In the genomic region with DNA sequence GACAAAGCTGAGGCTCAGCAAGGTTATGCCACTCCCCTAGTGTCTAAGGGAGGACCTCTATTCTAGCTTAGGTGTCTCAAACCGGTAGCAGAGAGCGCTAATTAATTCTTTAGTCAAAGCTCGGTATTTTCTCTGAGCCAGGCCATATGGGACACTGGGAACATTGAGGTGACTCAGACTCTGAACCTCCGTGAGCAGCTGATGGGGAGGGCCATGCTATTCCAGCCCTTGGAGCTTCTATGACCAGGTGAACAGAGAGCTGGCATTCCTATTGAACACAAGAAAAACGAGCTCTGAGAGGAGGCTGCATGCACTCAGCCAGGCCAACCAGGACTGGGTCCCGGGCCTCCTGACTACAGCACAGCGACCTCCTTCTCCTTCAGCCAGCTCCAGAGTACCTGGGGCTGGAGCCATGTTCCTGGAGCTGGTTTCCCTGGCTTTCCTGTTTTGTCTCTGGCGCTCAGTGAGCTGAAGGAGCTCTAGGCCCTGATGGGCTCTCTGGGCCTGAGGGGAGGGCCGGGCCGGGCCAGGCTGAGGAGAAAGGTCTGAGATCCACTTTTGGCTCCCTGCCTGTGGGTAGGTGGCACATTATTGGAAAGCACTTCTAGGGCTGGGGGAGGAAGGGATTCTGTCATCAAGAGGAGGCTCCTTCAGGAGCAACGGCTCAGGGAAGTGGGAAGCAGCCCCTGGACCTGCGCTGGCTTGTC, we compare ENCODE assay signal across 12 cellular contexts. TPM values are rescaled to one million over a fixed set of nuclear protein-coding genes. Genes with fewer than 3 reads are reported as not detected.
DNase-seq lines count a peak whose midpoint lies in the region; ATAC-seq and TF ChIP-seq lines count a peak whose summit lies in the region.
"Had no signal": no experiment of that assay in that cellular context is flagged by ENCODE, and none has a peak within 500 bp of the region (broad histone marks: within the 10 kb centered on the region; RNA-seq: fewer than 3 reads in every experiment).

No MANE protein-coding gene starts in this region.

- TF ChIP-seq CTCF in chondrocyte (IDR thresholded peaks at IDR 0.05) (no peak), lower lobe of right lung (IDR thresholded peaks at IDR 0.05) (no peak), suprapubic skin (IDR thresholded peaks at IDR 0.05) (no peak)

- H3K4me1 Mint-ChIP-seq in chondrocyte (ENCODE audit: low read depth): peaks cover 76% of the 10 kb centered on the region
- peaks cover 21% of the 10 kb centered on the region for H3K4me1 Mint-ChIP-seq in T-helper 2 cell treated with Interferon-gamma antibody and Interleukin-4, amounts not matched to agents 5 μg/mL and 100 μg/mL, for 36 hours (ENCODE audit: low read depth)

- H3K27ac ChIP-seq in lower lobe of right lung: peak overlapping the region; percentile 73
- H3K27ac ChIP-seq in suprapubic skin: peak overlapping the region; percentile 77

- ATAC-seq in lower lobe of right lung (peak in 1 of 2 donors; percentile 12), GM18505 (IDR thresholded peaks at IDR 0.05; ENCODE audit: unreplicated experiment) (no peak)
- ATAC-seq: WTC11 had no signal

- H3K36me3 Mint-ChIP-seq in chondrocyte (ENCODE audit: low read depth): peaks cover 8% of the 10 kb centered on the region
- peaks cover 13% of the 10 kb centered on the region for H3K36me3 Mint-ChIP-seq in T-helper 2 cell treated with Interferon-gamma antibody and Interleukin-4, amounts not matched to agents 5 μg/mL and 100 μg/mL, for 36 hours (ENCODE audit: low read depth)
- H3K36me3 Mint-ChIP-seq: WTC11 had no signal

- DNase-seq in NCI-H446 treated with DMSO at 0.1 percent for 48 hours (lab: John Stamatoyannopoulos, UW): peak; percentile 26
- DNase-seq in chondrocyte (ENCODE audit: low spot score): no peak
- DNase-seq in lower lobe of right lung: no peak
- no peak for DNase-seq in suprapubic skin (ENCODE audit: low spot score in 2 of 2)
- no peak for DNase-seq in T-helper 2 cell treated with Interferon-gamma antibody and Interleukin-4, amounts not matched to agents 5 μg/mL and 100 μg/mL, for 36 hours (ENCODE audit: low spot score)
- DNase-seq in NCI-H2081 treated with DMSO at 0.1 percent for 48 hours (lab: John Stamatoyannopoulos, UW): no peak
- DNase-seq: activated effector memory CD4-positive, alpha-beta T cell treated with anti-CD3 and anti-CD28 coated beads, Interleukin-2, amount 50 U/mL, for 16 hours; GOT3; NCI-H1105; stimulated activated CD4-positive, alpha-beta T cell treated with anti-CD3 and anti-CD28 coated beads, Interleukin-4, amount 100 ng/mL, for 24 hours had no signal

- H3K4me1 ChIP-seq in lower lobe of right lung: peaks cover 87% of the 10 kb centered on the region
- H3K4me1 ChIP-seq in suprapubic skin: peaks cover 77% of the 10 kb centered on the region

- WGBS in suprapubic skin: 31% methylated on average over 5 of the region's 12 CpGs

- H3K9me3 Mint-ChIP-seq in chondrocyte (ENCODE audit: low read depth): no peaks in the 10 kb centered on the region
- H3K9me3 Mint-ChIP-seq in T-helper 2 cell treated with Interferon-gamma antibody and Interleukin-4, amounts not matched to agents 5 μg/mL and 100 μg/mL, for 36 hours: no peaks in the 10 kb centered on the region
- H3K9me3 Mint-ChIP-seq: WTC11 had no signal

- H3K4me3 ChIP-seq in lower lobe of right lung (no peak overlapping the region), suprapubic skin (no peak overlapping the region)

- no peak overlapping the region for H3K4me3 Mint-ChIP-seq in chondrocyte (ENCODE audit: unreplicated experiment)
- no peak overlapping the region for H3K4me3 Mint-ChIP-seq in T-helper 2 cell treated with Interferon-gamma antibody and Interleukin-4, amounts not matched to agents 5 μg/mL and 100 μg/mL, for 36 hours
- H3K4me3 Mint-ChIP-seq: WTC11 had no signal

- H3K27me3 ChIP-seq in lower lobe of right lung (ENCODE audit: low read depth) (no peaks in the 10 kb centered on the region), suprapubic skin (no peaks in the 10 kb centered on the region)

- TF ChIP-seq EP300 in suprapubic skin (IDR thresholded peaks at IDR 0.05): no peak

- no peaks in the 10 kb centered on the region for H3K27me3 Mint-ChIP-seq in chondrocyte (ENCODE audit: low read depth)
- no peaks in the 10 kb centered on the region for H3K27me3 Mint-ChIP-seq in T-helper 2 cell treated with Interferon-gamma antibody and Interleukin-4, amounts not matched to agents 5 μg/mL and 100 μg/mL, for 36 hours (ENCODE audit: low read depth)

- H3K9me3 ChIP-seq in lower lobe of right lung (no peaks in the 10 kb centered on the region), suprapubic skin (no peaks in the 10 kb centered on the region)

- intact Hi-C loops in lower lobe of right lung (cut with DNase I): no loop called here

- TF ChIP-seq POLR2A in suprapubic skin (IDR thresholded peaks at IDR 0.05) (no peak), GM18505 (IDR thresholded peaks at IDR 0.05; ENCODE audit: borderline replicate concordance, extremely low read depth, insufficient read depth, insufficient read length) (no peak)

- H3K36me3 ChIP-seq in lower lobe of right lung: peaks cover 9% of the 10 kb centered on the region
- peaks cover 4% of the 10 kb centered on the region for H3K36me3 ChIP-seq in suprapubic skin

- peak overlapping the region; percentile 94 for H3K27ac Mint-ChIP-seq in chondrocyte (ENCODE audit: unreplicated experiment)
- no peak overlapping the region for H3K27ac Mint-ChIP-seq in T-helper 2 cell treated with Interferon-gamma antibody and Interleukin-4, amounts not matched to agents 5 μg/mL and 100 μg/mL, for 36 hours
- H3K27ac Mint-ChIP-seq: WTC11 had no signal

RNA-seq across cellular contexts. Expression of gene SLC9A1, which starts 37.0 kb away (rescaled TPM):
- 53.9 to 55.4 TPM (median 54.6 TPM) in 3 replicates for total RNA-seq in chondrocyte
- 57.7 TPM for total RNA-seq in lower lobe of right lung
- total RNA-seq in suprapubic skin: 10 to 100 TPM; 18.1 to 28.1 (median 25.2) TPM
